ENCODE assay signal across 7 cellular contexts in genomic region chr19:3221576-3221975, GRCh38. TPM values are rescaled to one million over a fixed set of nuclear protein-coding genes. Genes with fewer than 3 reads are reported as not detected.
"Had no signal": no experiment of that assay in that cellular context is flagged by ENCODE, and none has a peak within 500 bp of the region (broad histone marks: within the 10 kb centered on the region; RNA-seq: fewer than 3 reads in every experiment).

No MANE protein-coding gene starts in this region.

RNA-seq across cellular contexts. Expression of gene CELF5, which starts 2.9 kb away (rescaled TPM):
- polyA plus RNA-seq: GM23248 had no signal

RNA-seq across cellular contexts. Expression of gene S1PR4, which starts 43.0 kb away (rescaled TPM):
- total RNA-seq: GM23248, H1, H4, H7, H9, HFFc6 had no signal
- polyA plus RNA-seq: GM23248, GM23338, H1 had no signal
